In genomic region chr17:57892820-57893595, GRCh38 we compare ENCODE assay signal across 8 cellular contexts. TPM values are rescaled to one million over a fixed set of nuclear protein-coding genes. Genes with fewer than 3 reads are reported as not detected.
DNase-seq lines count a peak whose midpoint lies in the region; ATAC-seq, FAIRE-seq and TF ChIP-seq lines count a peak whose summit lies in the region.

No MANE protein-coding gene starts in this region.

- FAIRE-seq in small intestine (lab: Jason Lieb, UNC) = no peak

- H3K27ac ChIP-seq in small intestine (ENCODE audit: low read depth in 1 of 2, low read length in 1 of 2) = peak overlapping the region; percentile 57 to 97

- CTCF ChIA-PET in activated CD4-positive, alpha-beta T cell treated with anti-CD3 and anti-CD28 coated beads for 36 hours (lab: Charles Lee) = interaction anchor here (0.5 to 6.3 kb wide), 32 partner anchors 8 to 1080 kb away, joined by 3 to 65 read pairs (median 4); no protein-coding TSS in a partner anchor

- H3K27me3 ChIP-seq in NT2/D1 (ENCODE audit: insufficient read depth, insufficient read length) (no peaks in the 10 kb centered on the region), small intestine (ENCODE audit: control insufficient read depth in 2 of 2, insufficient read depth in 2 of 2, low read length in 2 of 2) (no peaks in the 10 kb centered on the region)

- peaks cover 5% of the 10 kb centered on the region for H3K36me3 ChIP-seq in NT2/D1 (ENCODE audit: insufficient read depth, insufficient read length, low read length)
- H3K36me3 ChIP-seq in small intestine (ENCODE audit: control insufficient read depth in 2 of 2, insufficient read depth in 2 of 2, low read length in 2 of 2) = no peaks in the 10 kb centered on the region

- H3K27me3 Mint-ChIP-seq in activated CD4-positive, alpha-beta T cell treated with anti-CD3 and anti-CD28 coated beads for 36 hours = no peaks in the 10 kb centered on the region

- H3K36me3 Mint-ChIP-seq in activated CD4-positive, alpha-beta T cell treated with anti-CD3 and anti-CD28 coated beads for 36 hours (ENCODE audit: low read depth) = no peaks in the 10 kb centered on the region

- TF ChIP-seq CTCF in choroid plexus epithelial cell (conservative IDR thresholded peaks at IDR 0.05; ENCODE audit: low read depth, low read length) = no peak

- intact Hi-C loops in activated CD4-positive, alpha-beta T cell treated with anti-CD3 and anti-CD28 coated beads for 36 hours (cut with DNase I, micrococcal nuclease) = loop anchor here (1.0 to 2.0 kb wide), 5 partner anchors 102 to 279 kb away; no protein-coding TSS in a partner anchor

- H3K4me1 Mint-ChIP-seq in activated CD4-positive, alpha-beta T cell treated with anti-CD3 and anti-CD28 coated beads for 36 hours = peaks cover 3% of the 10 kb centered on the region

- no peak overlapping the region for H3K27ac Mint-ChIP-seq in activated CD4-positive, alpha-beta T cell treated with anti-CD3 and anti-CD28 coated beads for 36 hours

- DNase-seq in activated CD4-positive, alpha-beta T cell treated with anti-CD3 and anti-CD28 coated beads for 36 hours = no peak
- DNase-seq in activated CD4-positive, alpha-beta T cell treated with anti-CD3 and anti-CD28 coated beads for 48 hours = no peak
- DNase-seq in NT2/D1 (ENCODE audit: low read depth, low spot score) (no peak), choroid plexus epithelial cell (ENCODE audit: low read depth) (peak; percentile 97), kidney glomerular epithelial cell (lab: John Stamatoyannopoulos, UW) (peak; percentile 69), small intestine (peak; percentile 67)

- H3K9me3 ChIP-seq in NT2/D1 (ENCODE audit: insufficient read depth, low read length) (peaks cover 8% of the 10 kb centered on the region; the same call in 1 of the 2 replicates), small intestine (ENCODE audit: control insufficient read depth, low read depth) (no peaks in the 10 kb centered on the region)

- WGBS in small intestine, 3 donors = 6 to 18% (median 14%) methylated on average over 16 of the region's 16 CpGs

- H3K4me1 ChIP-seq in NT2/D1 (ENCODE audit: insufficient read depth, insufficient read length) (peaks cover 14% of the 10 kb centered on the region), small intestine (ENCODE audit: control insufficient read depth in 2 of 2, insufficient read depth in 1 of 2, low read depth in 1 of 2, low read length in 1 of 2) (peaks cover 3 to 9% of the 10 kb centered on the region in 2 donors)

- peak; percentile 14 for ATAC-seq in activated CD4-positive, alpha-beta T cell treated with anti-CD3 and anti-CD28 coated beads for 36 hours
- ATAC-seq in GM19395 (IDR thresholded peaks at IDR 0.05; ENCODE audit: unreplicated experiment) (no peak), GM21723 (IDR thresholded peaks at IDR 0.05; ENCODE audit: unreplicated experiment) (no peak)

- H3K4me3 ChIP-seq in NT2/D1 (ENCODE audit: insufficient read length, low read depth) (no peak overlapping the region), choroid plexus epithelial cell (ENCODE audit: low read depth, low read length) (no peak overlapping the region), small intestine (ENCODE audit: low read depth in 1 of 2, low read length in 2 of 2) (no peak overlapping the region)

- no peak overlapping the region for H3K4me3 Mint-ChIP-seq in activated CD4-positive, alpha-beta T cell treated with anti-CD3 and anti-CD28 coated beads for 36 hours

- peak overlapping the region; percentile 45 for H3K9ac ChIP-seq in NT2/D1 (ENCODE audit: insufficient read length, low read depth)

- POLR2A ChIA-PET in activated CD4-positive, alpha-beta T cell treated with anti-CD3 and anti-CD28 coated beads for 36 hours (lab: Charles Lee) = no interaction called here

- H3K9me3 Mint-ChIP-seq in activated CD4-positive, alpha-beta T cell treated with anti-CD3 and anti-CD28 coated beads for 36 hours (ENCODE audit: low read depth) = no peaks in the 10 kb centered on the region

RNA-seq across cellular contexts. Expression of gene MRPS23, which starts 43.2 kb away (rescaled TPM):
- 10 to 100 TPM; 42.6 to 69.7 TPM for total RNA-seq in activated CD4-positive, alpha-beta T cell treated with anti-CD3 and anti-CD28 coated beads for 36 hours
- 10 to 100 TPM; 15.4 to 49.8 (median 15.9) TPM for polyA plus RNA-seq in small intestine

Comparison
In these comparisons a context has a peak if more than half of its experiments do, and no peak if none do; other contexts are left out.
1. DNase-seq: peak in choroid plexus epithelial cell (single experiment), kidney glomerular epithelial cell (single experiment) and small intestine (single experiment); none in activated CD4-positive, alpha-beta T cell treated with anti-CD3 and anti-CD28 coated beads for 36 hours (single experiment), activated CD4-positive, alpha-beta T cell treated with anti-CD3 and anti-CD28 coated beads for 48 hours (single experiment) and NT2/D1 (single experiment).